In genomic region chr9:37965116-37965515, GRCh38 we compare ENCODE assay signal across 12 cellular contexts.
DNase-seq lines count a peak whose midpoint lies in the region; FAIRE-seq and TF ChIP-seq lines count a peak whose summit lies in the region.
"Had no signal": no experiment of that assay in that cellular context is flagged by ENCODE, and none has a peak within 500 bp of the region (broad histone marks: within the 10 kb centered on the region; RNA-seq: fewer than 3 reads in every experiment).

No MANE protein-coding gene starts in this region.

- H3K27me3 Mint-ChIP-seq in Caco-2 (ENCODE audit: insufficient read depth, unreplicated experiment) (no peaks in the 10 kb centered on the region), astrocyte (ENCODE audit: low read depth, unreplicated experiment) (no peaks in the 10 kb centered on the region), glutamatergic neuron (ENCODE audit: unreplicated experiment) (peaks cover 9% of the 10 kb centered on the region)

- FAIRE-seq in astrocyte (lab: Jason Lieb, UNC) (no peak), keratinocyte (lab: Jason Lieb, UNC) (peak; percentile 5)

- POLR2A ChIA-PET in Caco-2 (lab: Charles Lee) = no interaction called here

- intact Hi-C loops in Caco-2 (cut with micrococcal nuclease; ENCODE audit: unreplicated experiment) = loop anchor here (2.0 kb wide), 1 partner anchor 14 kb away; no protein-coding TSS in a partner anchor

- no peaks in the 10 kb centered on the region for H3K27me3 ChIP-seq in Caco-2 (replicated peaks; ENCODE audit: control insufficient read depth, insufficient read depth, low read length)
- no peaks in the 10 kb centered on the region for H3K27me3 ChIP-seq in astrocyte (ENCODE audit: insufficient read depth, low read length)
- H3K27me3 ChIP-seq in keratinocyte (ENCODE audit: control insufficient read depth, extremely low read depth, insufficient read depth, low read length) = no peaks in the 10 kb centered on the region
- no peaks in the 10 kb centered on the region for H3K27me3 ChIP-seq in skeletal muscle tissue (ENCODE audit: control insufficient read depth in 3 of 3, insufficient read depth in 3 of 3, low read length in 3 of 3)
- no peaks in the 10 kb centered on the region for H3K27me3 ChIP-seq in effector memory CD4-positive, alpha-beta T cell (replicated peaks; ENCODE audit: control insufficient read depth, insufficient read depth, low read length, poor library complexity, severe bottlenecking)
- H3K27me3 ChIP-seq: neural progenitor cell had no signal

- DNase-seq in Caco-2 (no peak), astrocyte (ENCODE audit: low read depth) (no peak), keratinocyte (ENCODE audit: low read depth, low spot score) (no peak), glutamatergic neuron (no peak), Kasumi-1 (lab: John Stamatoyannopoulos, UW) (no peak), NCI-H345 (lab: John Stamatoyannopoulos, UW) (no peak)
- DNase-seq in effector memory CD4-positive, alpha-beta T cell = no peak
- DNase-seq: NCI-H1694 had no signal

- H3K27ac Mint-ChIP-seq in Caco-2 (ENCODE audit: unreplicated experiment) = peak overlapping the region; percentile 90
- no peak overlapping the region for H3K27ac Mint-ChIP-seq in astrocyte (ENCODE audit: unreplicated experiment)
- no peak overlapping the region for H3K27ac Mint-ChIP-seq in glutamatergic neuron (ENCODE audit: unreplicated experiment)
- H3K27ac Mint-ChIP-seq: neural progenitor cell had no signal

- no peaks in the 10 kb centered on the region for H3K9me3 Mint-ChIP-seq in Caco-2 (ENCODE audit: unreplicated experiment)
- H3K9me3 Mint-ChIP-seq in astrocyte (ENCODE audit: unreplicated experiment) = no peaks in the 10 kb centered on the region
- peaks cover 5% of the 10 kb centered on the region for H3K9me3 Mint-ChIP-seq in glutamatergic neuron (ENCODE audit: unreplicated experiment)
- H3K9me3 Mint-ChIP-seq: activated naive CD4-positive, alpha-beta T cell treated with anti-CD3 and anti-CD28 coated beads, Interleukin-2, amount 50 U/mL, for 72 hours; neural progenitor cell had no signal

- H3K9me1 ChIP-seq in keratinocyte (ENCODE audit: control insufficient read depth, extremely low read depth, insufficient read depth, low read length) = peaks cover 6% of the 10 kb centered on the region

- dilution Hi-C loops in keratinocyte (cut with MboI; ENCODE audit: extremely low pct_ligation_motif_present, low sequenced_read_pairs) = no loop called here

- TF ChIP-seq CTCF in Caco-2 (IDR thresholded peaks at IDR 0.05; ENCODE audit: insufficient read depth in 1 of 2, low read depth in 1 of 2, low read length in 1 of 2, severe bottlenecking in 1 of 2, unreplicated experiment in 1 of 2) (no peak), astrocyte (IDR thresholded peaks at IDR 0.05; ENCODE audit: insufficient read depth, low read depth, low read length) (no peak), keratinocyte (optimal IDR thresholded peaks at IDR 0.05 in 1 of 3, IDR thresholded peaks at IDR 0.05 in 1 of 3, conservative IDR thresholded peaks at IDR 0.05 in 1 of 3; ENCODE audit: extremely low read depth in 1 of 3, insufficient read depth in 2 of 3, low read length in 3 of 3) (no peak), glutamatergic neuron (IDR thresholded peaks at IDR 0.05; ENCODE audit: partially characterized antibody, unreplicated experiment) (no peak)

- H3K9me3 ChIP-seq in Caco-2 (no peaks in the 10 kb centered on the region), astrocyte (ENCODE audit: insufficient read depth, low read depth, low read length) (no peaks in the 10 kb centered on the region), keratinocyte (ENCODE audit: control insufficient read depth, low read depth, low read length) (no peaks in the 10 kb centered on the region), skeletal muscle tissue (ENCODE audit: control insufficient read depth in 3 of 3, low read length in 3 of 3) (no peaks in the 10 kb centered on the region)
- H3K9me3 ChIP-seq in effector memory CD4-positive, alpha-beta T cell (ENCODE audit: control insufficient read depth, low read length) = no peaks in the 10 kb centered on the region

- BruUV-seq in Caco-2 (replicated peaks; lab: Mats Ljungman, UMichigan) = no TSS peak

- CTCF ChIA-PET in Caco-2 (lab: Charles Lee) = interaction anchor here (2.5 kb wide), 1 partner anchor 51 kb away, joined by 10 read pairs; no protein-coding TSS in a partner anchor

- H3K4me1 ChIP-seq in Caco-2 (peaks cover 69% of the 10 kb centered on the region), astrocyte (ENCODE audit: insufficient read depth, low read length) (peaks cover 56% of the 10 kb centered on the region), keratinocyte (ENCODE audit: control insufficient read depth, extremely low read depth, insufficient read depth, low read length) (peaks cover 63% of the 10 kb centered on the region), skeletal muscle tissue (ENCODE audit: control insufficient read depth in 3 of 3, insufficient read depth in 3 of 3, low read length in 3 of 3) (peaks cover 10 to 34% (median 14%) of the 10 kb centered on the region in 3 donors)
- H3K4me1 ChIP-seq in effector memory CD4-positive, alpha-beta T cell (ENCODE audit: control insufficient read depth, insufficient read depth, low read length, poor library complexity, severe bottlenecking) = no peaks in the 10 kb centered on the region
- H3K4me1 ChIP-seq: neural progenitor cell had no signal

- no peaks in the 10 kb centered on the region; the same call in 1 of the 2 replicates for H3K36me3 ChIP-seq in Caco-2 (ENCODE audit: control insufficient read depth, insufficient read depth, low read length)
- H3K36me3 ChIP-seq in astrocyte (ENCODE audit: insufficient read depth, low read length) = peaks cover 2% of the 10 kb centered on the region
- peaks cover 7 to 10% of the 10 kb centered on the region in 2 experiments for H3K36me3 ChIP-seq in keratinocyte (ENCODE audit: control insufficient read depth in 2 of 2, extremely low read depth in 1 of 2, insufficient read depth in 2 of 2, low read length in 2 of 2)
- no peaks in the 10 kb centered on the region for H3K36me3 ChIP-seq in skeletal muscle tissue (ENCODE audit: control insufficient read depth in 3 of 3, insufficient read depth in 3 of 3, low read length in 3 of 3)
- H3K36me3 ChIP-seq in effector memory CD4-positive, alpha-beta T cell (ENCODE audit: control insufficient read depth, insufficient read depth, low read length) = no peaks in the 10 kb centered on the region
- H3K36me3 ChIP-seq: neural progenitor cell had no signal

- H3K27ac ChIP-seq in astrocyte (ENCODE audit: low read depth, low read length) = peak overlapping the region; percentile 95
- H3K27ac ChIP-seq in keratinocyte (ENCODE audit: control insufficient read depth, insufficient read depth, low read length) = peak overlapping the region; percentile 68
- H3K27ac ChIP-seq in skeletal muscle tissue (ENCODE audit: low read depth, low read length) = peak overlapping the region; percentile 60
- H3K27ac ChIP-seq in effector memory CD4-positive, alpha-beta T cell (ENCODE audit: insufficient read depth, low read length, poor library complexity, severe bottlenecking) = no peak overlapping the region
- H3K27ac ChIP-seq: KMS-11, neural progenitor cell had no signal

- no peak overlapping the region for H3K4me3 ChIP-seq in Caco-2 (ENCODE audit: low read depth, low read length)
- peak overlapping the region; percentile 16 for H3K4me3 ChIP-seq in astrocyte (ENCODE audit: insufficient read depth, low read depth, low read length)
- no peak overlapping the region for H3K4me3 ChIP-seq in keratinocyte (ENCODE audit: control insufficient read depth in 2 of 3, extremely low read depth in 1 of 3, insufficient read depth in 2 of 3, low read depth in 1 of 3, low read length in 3 of 3)
- H3K4me3 ChIP-seq in skeletal muscle tissue (ENCODE audit: low read length in 3 of 3) = no peak overlapping the region
- no peak overlapping the region for H3K4me3 ChIP-seq in effector memory CD4-positive, alpha-beta T cell (ENCODE audit: insufficient read depth, low read depth, low read length, poor library complexity, severe bottlenecking)
- H3K4me3 ChIP-seq: neural progenitor cell had no signal

- no peak overlapping the region for H2AFZ ChIP-seq in astrocyte (ENCODE audit: low read depth, low read length)
- H2AFZ ChIP-seq in keratinocyte (ENCODE audit: control insufficient read depth, low read length) = no peak overlapping the region
- H2AFZ ChIP-seq: neural progenitor cell had no signal

- H3K79me2 ChIP-seq in astrocyte (ENCODE audit: insufficient read depth, low read length) (peaks cover 69% of the 10 kb centered on the region), keratinocyte (ENCODE audit: control insufficient read depth, insufficient read depth, low read length) (peaks cover 34% of the 10 kb centered on the region)

- H3K9ac ChIP-seq in astrocyte (ENCODE audit: low read length) = peak overlapping the region; percentile 73
- peak overlapping the region; percentile 13 for H3K9ac ChIP-seq in keratinocyte (ENCODE audit: control insufficient read depth, extremely low read depth, insufficient read depth, low read length)
- H3K9ac ChIP-seq in skeletal muscle tissue (ENCODE audit: low read depth in 1 of 3, low read length in 3 of 3) = no peak overlapping the region
- H3K9ac ChIP-seq: KMS-11, neural progenitor cell had no signal

- no peak overlapping the region for H3K4me3 Mint-ChIP-seq in Caco-2 (ENCODE audit: unreplicated experiment)
- H3K4me3 Mint-ChIP-seq in astrocyte (ENCODE audit: unreplicated experiment) = no peak overlapping the region
- H3K4me3 Mint-ChIP-seq in glutamatergic neuron (ENCODE audit: unreplicated experiment) = no peak overlapping the region
- H3K4me3 Mint-ChIP-seq: neural progenitor cell had no signal

- H4K20me1 ChIP-seq in astrocyte (ENCODE audit: insufficient read depth, low read length) (peaks cover 11% of the 10 kb centered on the region), keratinocyte (ENCODE audit: control insufficient read depth, extremely low read depth, insufficient read depth, low read length) (no peaks in the 10 kb centered on the region)

- H3K36me3 Mint-ChIP-seq in Caco-2 (ENCODE audit: insufficient read depth, unreplicated experiment) = peaks cover 34% of the 10 kb centered on the region
- peaks cover 32% of the 10 kb centered on the region for H3K36me3 Mint-ChIP-seq in astrocyte (ENCODE audit: low read depth, unreplicated experiment)
- no peaks in the 10 kb centered on the region for H3K36me3 Mint-ChIP-seq in glutamatergic neuron (ENCODE audit: unreplicated experiment)
- H3K36me3 Mint-ChIP-seq: activated naive CD4-positive, alpha-beta T cell treated with anti-CD3 and anti-CD28 coated beads, Interleukin-2, amount 50 U/mL, for 72 hours; neural progenitor cell had no signal

- H3K4me1 Mint-ChIP-seq in Caco-2 (ENCODE audit: low read depth, unreplicated experiment) = peaks cover 29% of the 10 kb centered on the region
- peaks cover 44% of the 10 kb centered on the region for H3K4me1 Mint-ChIP-seq in astrocyte (ENCODE audit: low read depth, unreplicated experiment)
- H3K4me1 Mint-ChIP-seq in glutamatergic neuron (ENCODE audit: low read depth, unreplicated experiment) = peaks cover 7% of the 10 kb centered on the region

- H3K4me2 ChIP-seq in astrocyte (ENCODE audit: low read length) (peak overlapping the region; percentile 75), keratinocyte (ENCODE audit: control insufficient read depth, extremely low read depth, insufficient read depth, low read depth, low read length) (peak overlapping the region; percentile 67)
- H3K4me2 ChIP-seq: KMS-11, neural progenitor cell had no signal

Comparison
In these comparisons a context has a peak if more than half of its experiments do, and no peak if none do; other contexts are left out.
1. H3K9ac ChIP-seq: peak in astrocyte (single experiment) and keratinocyte (single experiment); none in skeletal muscle tissue (0 of 3).